Comparison of ENCODE assay signal across 14 cellular contexts in the genomic region with DNA sequence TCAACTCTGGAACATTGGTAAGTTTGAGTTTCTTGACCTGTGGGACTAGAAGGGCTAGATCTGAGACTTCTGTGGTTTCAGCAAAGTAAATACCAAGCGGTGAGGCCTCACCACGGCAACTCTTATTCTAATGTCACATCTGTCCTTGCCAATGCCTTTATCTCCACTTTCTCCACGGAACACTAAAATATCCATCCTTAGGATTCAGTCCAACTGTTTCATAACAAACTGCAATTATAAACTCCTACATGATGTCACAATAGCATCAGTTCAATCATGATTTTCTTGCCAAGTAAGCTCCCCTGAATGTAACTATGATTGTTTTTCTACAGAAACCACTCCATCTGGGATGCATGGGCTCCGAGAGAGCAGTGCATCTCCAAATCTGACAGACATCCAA.
"Had no signal": no experiment of that assay in that cellular context is flagged by ENCODE, and none has a peak within 500 bp of the region (broad histone marks: within the 10 kb centered on the region; RNA-seq: fewer than 3 reads in every experiment).

No MANE protein-coding gene starts in this region.

- H3K36me3 ChIP-seq: ovary, transverse colon had no signal

- H3K4me3 ChIP-seq: ovary, transverse colon had no signal

- H3K27me3 ChIP-seq: ovary, transverse colon had no signal

- DNase-seq: activated CD4-positive, alpha-beta T cell treated with anti-CD3 and anti-CD28 coated beads for 1 hour; activated CD4-positive, alpha-beta T cell treated with anti-CD3 and anti-CD28 coated beads, Interleukin-2, amount 50 U/mL, for 48 hours; activated CD8-positive, alpha-beta memory T cell treated with anti-CD3 and anti-CD28 coated beads, Interleukin-2, amount 10 ng/mL, durations not matched to agents 7 days and 5 days; activated effector memory CD4-positive, alpha-beta T cell treated with anti-CD3 and anti-CD28 coated beads, Interleukin-2, amount 50 U/mL, for 16 hours; activated T-cell treated with anti-CD3 and anti-CD28 coated beads, Interleukin-2, amount 50 U/mL, for 24 hours; amniotic stem cell; dermis blood vessel endothelial cell; endodermal cell; erythroblast; kidney glomerular epithelial cell; ovary; transverse colon had no signal

- ATAC-seq: activated CD8-positive, alpha-beta memory T cell treated with anti-CD3 and anti-CD28 coated beads, Interleukin-2, amount 10 ng/mL, durations not matched to agents 7 days and 5 days; activated naive CD4-positive, alpha-beta T cell treated with anti-CD3 and anti-CD28 coated beads, Interleukin-2, amount 50 U/mL, for 72 hours; stimulated activated memory B cell treated with anti-CD40 and anti-IgM and Interleukin-4, amounts not matched to agents 10 μg/mL and 1 μg/mL and 100 μg/mL, for 72 hours had no signal

- H3K27ac ChIP-seq: transverse colon had no signal

- H3K9me3 ChIP-seq: ovary, transverse colon had no signal

- H3K4me1 ChIP-seq: transverse colon had no signal
